9 cellular contexts compared by ENCODE assay signal in genomic region chr7:34748244-34749039, GRCh38.
A peak's percentile ranks its signal among the peaks of the same experiment; 100 is the strongest.
DNase-seq lines count a peak whose midpoint lies in the region; ATAC-seq and TF ChIP-seq lines count a peak whose summit lies in the region.
"Had no signal": no experiment of that assay in that cellular context is flagged by ENCODE, and none has a peak within 500 bp of the region (broad histone marks: within the 10 kb centered on the region; RNA-seq: fewer than 3 reads in every experiment).

No MANE protein-coding gene starts in this region.

- peak; percentile 54 for ATAC-seq in aorta (ENCODE audit: low FRiP score)

- CTCF ChIA-PET in SK-N-SH (lab: Yijun Ruan, JAX): no interaction called here

- TF ChIP-seq CTCF in SK-N-SH (IDR thresholded peaks at IDR 0.05) (peak; percentile 7; the same call in 1 of the 2 replicates), WERI-Rb-1 (IDR thresholded peaks at IDR 0.05; ENCODE audit: low read depth, low read length) (no peak), esophagus muscularis mucosa (IDR thresholded peaks at IDR 0.05) (no peak)

- no peaks in the 10 kb centered on the region for H3F3A ChIP-seq in SK-N-SH (replicated peaks; ENCODE audit: insufficient read depth)

- WGBS in SK-N-SH (ENCODE audit: low lambda C conversion rate): 18% methylated on average over 6 of the region's 7 CpGs
- 35 to 37% methylated on average over 7 of the region's 7 CpGs for WGBS in aorta, 2 donors
- WGBS in esophagus muscularis mucosa: 61% methylated on average over 7 of the region's 7 CpGs

- DNase-seq in AG08396 (ENCODE audit: low spot score): peak; percentile 12
- DNase-seq in HK-2 (ENCODE audit: unreplicated experiment): peak; percentile 76
- DNase-seq in SK-N-SH: peak; percentile 19
- DNase-seq in hepatic stellate cell (ENCODE audit: low spot score): peak; percentile 2
- DNase-seq in aorta: no peak
- no peak for DNase-seq in Karpas-422
- no peak for DNase-seq in WERI-Rb-1
- DNase-seq in esophagus muscularis mucosa (ENCODE audit: extremely low spot score): no peak
- DNase-seq: DND-41 had no signal

- no peaks in the 10 kb centered on the region for H3K36me3 ChIP-seq in SK-N-SH (replicated peaks in 1 of 2; ENCODE audit: control insufficient read depth in 1 of 2, insufficient read depth in 2 of 2, low read length in 1 of 2)
- H3K36me3 ChIP-seq in aorta (ENCODE audit: control insufficient read depth in 1 of 2, insufficient read depth in 2 of 2, low read length in 1 of 2): no peaks in the 10 kb centered on the region
- no peaks in the 10 kb centered on the region for H3K36me3 ChIP-seq in Karpas-422 (ENCODE audit: insufficient read depth, low read length)
- H3K36me3 ChIP-seq in WERI-Rb-1: no peaks in the 10 kb centered on the region
- no peaks in the 10 kb centered on the region for H3K36me3 ChIP-seq in esophagus muscularis mucosa

- H4K20me1 ChIP-seq in SK-N-SH (ENCODE audit: insufficient read depth) (no peaks in the 10 kb centered on the region), Karpas-422 (ENCODE audit: insufficient read depth, low read depth, low read length) (no peaks in the 10 kb centered on the region)

- H3K4me2 ChIP-seq in SK-N-SH (peak overlapping the region; percentile 35), Karpas-422 (ENCODE audit: low read depth, low read length, poor library complexity, severe bottlenecking) (no peak overlapping the region)

- H3K4me1 ChIP-seq in SK-N-SH (ENCODE audit: control insufficient read depth in 1 of 2, insufficient read depth in 2 of 2, low read depth in 1 of 2, low read length in 1 of 2) (peaks cover 0 to 11% of the 10 kb centered on the region in 2 experiments; a peak in 2 of 4 replicates), aorta (ENCODE audit: control insufficient read depth in 1 of 2, insufficient read depth in 2 of 2, low read length in 2 of 2) (no peaks in the 10 kb centered on the region), Karpas-422 (ENCODE audit: low read length) (no peaks in the 10 kb centered on the region), esophagus muscularis mucosa (no peaks in the 10 kb centered on the region)

- H3K4me3 ChIP-seq in SK-N-SH (ENCODE audit: low read depth in 2 of 2, low read length in 1 of 2) (no peak overlapping the region), aorta (ENCODE audit: low read length in 2 of 2) (no peak overlapping the region), Karpas-422 (ENCODE audit: low read length) (no peak overlapping the region), WERI-Rb-1 (ENCODE audit: low read depth, low read length) (no peak overlapping the region), esophagus muscularis mucosa (no peak overlapping the region)

- POLR2A ChIA-PET in SK-N-SH (lab: Yijun Ruan, JAX): no interaction called here

- H3K27ac ChIP-seq in SK-N-SH (ENCODE audit: low read depth in 2 of 2, low read length in 1 of 2): no peak overlapping the region
- no peak overlapping the region for H3K27ac ChIP-seq in aorta (ENCODE audit: low read depth in 1 of 2, low read length in 2 of 2)
- H3K27ac ChIP-seq in Karpas-422 (ENCODE audit: low read length): no peak overlapping the region
- no peak overlapping the region for H3K27ac ChIP-seq in WERI-Rb-1
- H3K27ac ChIP-seq in esophagus muscularis mucosa (replicated peaks in 1 of 4): no peak overlapping the region

- H2AFZ ChIP-seq in SK-N-SH (ENCODE audit: low read depth) (no peak overlapping the region), Karpas-422 (ENCODE audit: low read length) (no peak overlapping the region)

- no peak for TF ChIP-seq POLR2A in esophagus muscularis mucosa (IDR thresholded peaks at IDR 0.05; ENCODE audit: low read depth)

- H3K27me3 ChIP-seq in SK-N-SH (ENCODE audit: insufficient read depth): no peaks in the 10 kb centered on the region; the same call in 1 of the 2 replicates
- peaks cover 0 to 2% of the 10 kb centered on the region in 2 donors for H3K27me3 ChIP-seq in aorta (ENCODE audit: control insufficient read depth in 1 of 2, insufficient read depth in 2 of 2, low read length in 1 of 2)
- no peaks in the 10 kb centered on the region for H3K27me3 ChIP-seq in Karpas-422 (ENCODE audit: low read length)
- H3K27me3 ChIP-seq in WERI-Rb-1 (ENCODE audit: insufficient read depth, low read depth, severe bottlenecking): no peaks in the 10 kb centered on the region
- no peaks in the 10 kb centered on the region for H3K27me3 ChIP-seq in esophagus muscularis mucosa

- no peaks in the 10 kb centered on the region for H3K9me3 ChIP-seq in SK-N-SH
- no peaks in the 10 kb centered on the region for H3K9me3 ChIP-seq in aorta (ENCODE audit: control insufficient read depth, low read length)
- no peaks in the 10 kb centered on the region for H3K9me3 ChIP-seq in Karpas-422 (ENCODE audit: low read length)
- peaks cover 3% of the 10 kb centered on the region for H3K9me3 ChIP-seq in WERI-Rb-1 (ENCODE audit: severe bottlenecking)
- no peaks in the 10 kb centered on the region for H3K9me3 ChIP-seq in esophagus muscularis mucosa

- intact Hi-C loops in aorta (cut with DNase I) (no loop called here), esophagus muscularis mucosa (cut with DNase I) (no loop called here)

- TF ChIP-seq EP300 in SK-N-SH (IDR thresholded peaks at IDR 0.05; ENCODE audit: borderline replicate concordance in 1 of 2, low read depth in 1 of 2, low read length in 1 of 2) (no peak), esophagus muscularis mucosa (IDR thresholded peaks at IDR 0.05) (no peak)

- no peak overlapping the region for H3K9ac ChIP-seq in SK-N-SH
- no peak overlapping the region for H3K9ac ChIP-seq in Karpas-422 (ENCODE audit: low read length)

- H3K79me2 ChIP-seq in SK-N-SH (ENCODE audit: insufficient read depth): no peaks in the 10 kb centered on the region
- H3K79me2 ChIP-seq in Karpas-422 (ENCODE audit: low read length): no peaks in the 10 kb centered on the region

- H3K9me2 ChIP-seq in SK-N-SH (no peaks in the 10 kb centered on the region), Karpas-422 (replicated peaks; ENCODE audit: insufficient read depth, low read length) (no peaks in the 10 kb centered on the region)

- TF ChIP-seq RAD21 in SK-N-SH (IDR thresholded peaks at IDR 0.05; ENCODE audit: low read length): no peak

TF ChIP-seq in SK-N-SH, 30 proteins besides CTCF, POLR2A, EP300 and RAD21:
- TF ChIP-seq PBX3 (IDR thresholded peaks at IDR 0.05): no peak; the same call in 1 of the 2 replicates
- peak; percentile 57; the same call in 1 of the 2 replicates for TF ChIP-seq FOSL2 (IDR thresholded peaks at IDR 0.05; ENCODE audit: borderline replicate concordance, low read depth)
- TF ChIP-seq MAX (IDR thresholded peaks at IDR 0.05; ENCODE audit: low read depth): 0 out of 2 replicates have a peak, but pooled peaks have one; percentile 39
- peak; percentile 86 for TF ChIP-seq NFIC (IDR thresholded peaks at IDR 0.05; ENCODE audit: borderline replicate concordance)
- peak; percentile 59 for TF ChIP-seq JUND (IDR thresholded peaks at IDR 0.05)
- TF ChIP-seq TCF12 (IDR thresholded peaks at IDR 0.05): peak; percentile 73
- no peak for TF ChIP-seq REST (IDR thresholded peaks at IDR 0.05; ENCODE audit: low read depth, low read length)
- no peak; the same call in 1 of the 2 replicates for TF ChIP-seq RXRA (IDR thresholded peaks at IDR 0.05; ENCODE audit: borderline replicate concordance, low read depth)

Comparison
In these comparisons a context has a peak if more than half of its experiments do, and no peak if none do; other contexts are left out.
1. DNase-seq: peak in AG08396 (single experiment), HK-2 (single experiment), SK-N-SH (single experiment) and hepatic stellate cell (single experiment); none in aorta (0 of 2), Karpas-422 (single experiment), WERI-Rb-1 (single experiment) and esophagus muscularis mucosa (single experiment).